ENCODE assay signal across 27 cellular contexts in the genomic region with DNA sequence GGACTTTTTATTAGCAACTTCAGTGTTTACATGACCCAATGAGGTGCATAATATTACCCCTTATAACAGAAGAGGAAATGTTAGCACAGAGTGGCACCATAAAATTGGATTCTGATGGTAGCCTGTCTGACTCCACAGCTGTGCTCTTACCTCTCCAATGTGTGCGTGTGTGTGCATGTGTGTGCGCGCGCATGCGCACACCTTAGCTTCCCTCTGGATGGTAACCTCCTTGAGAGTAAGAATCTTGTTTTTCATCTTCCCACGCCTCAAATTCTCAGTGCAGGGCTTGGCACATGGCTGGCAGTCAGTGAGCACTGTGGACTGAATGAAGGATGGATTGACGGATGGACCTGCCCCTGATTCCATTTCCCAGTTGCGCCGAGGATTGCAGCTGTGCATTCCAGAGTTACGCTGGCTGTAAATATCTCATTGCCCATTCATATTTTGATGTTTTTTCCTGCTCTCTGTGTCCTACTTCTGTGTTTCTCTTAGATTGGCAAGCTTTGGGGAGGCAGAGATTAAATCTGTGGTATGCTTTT.
"Had no signal": no experiment of that assay in that cellular context is flagged by ENCODE, and none has a peak within 500 bp of the region (broad histone marks: within the 10 kb centered on the region; RNA-seq: fewer than 3 reads in every experiment).

No MANE protein-coding gene starts in this region.

- H3K4me1 ChIP-seq: colonic mucosa, gastroesophageal sphincter, prostate gland, spleen, transverse colon, vagina had no signal

- H3K4me1 Mint-ChIP-seq: activated naive CD8-positive, alpha-beta T cell treated with anti-CD3 and anti-CD28 coated beads for 36 hours; immature natural killer cell had no signal

- ATAC-seq: activated T-cell treated with anti-CD3 and anti-CD28 coated beads, Interleukin-2, amount 50 U/mL, for 72 hours; body of pancreas; gastroesophageal sphincter; stimulated activated naive CD8-positive, alpha-beta T cell treated with anti-CD3 and anti-CD28 coated beads, Interleukin-15, Interleukin-2, amounts not matched to agents 100 U/mL and 50 U/mL, for 24 hours had no signal

- H3K27me3 ChIP-seq: adrenal gland, body of pancreas, colonic mucosa, gastroesophageal sphincter, ovary, spleen, testis, transverse colon, vagina had no signal

- DNase-seq: activated CD4-positive, alpha-beta T cell treated with anti-CD3 and anti-CD28 coated beads for 4 hours; activated CD4-positive, alpha-beta T cell treated with anti-CD3 and anti-CD28 coated beads, Interleukin-2, amount 50 U/mL, for 4 hours; activated naive CD4-positive, alpha-beta T cell; activated naive CD8-positive, alpha-beta T cell treated with anti-CD3 and anti-CD28 coated beads for 36 hours; activated T-cell treated with anti-CD3 and anti-CD28 coated beads for 4 hours; activated T-cell treated with anti-CD3 and anti-CD28 coated beads, Interleukin-2, amount 50 U/mL, for 72 hours; adrenal gland; aorta; body of pancreas; cerebellar nuclear complex; colonic mucosa; effector memory CD4-positive, alpha-beta T cell; erythroblast; hippocampal formation; immature natural killer cell; kidney; mesendoderm; ovary; spleen; stimulated activated naive CD8-positive, alpha-beta T cell treated with anti-CD3 and anti-CD28 coated beads, Interleukin-15, Interleukin-2, amounts not matched to agents 100 U/mL and 50 U/mL, for 24 hours; testis; transverse colon had no signal

- H3K4me3 Mint-ChIP-seq: activated naive CD8-positive, alpha-beta T cell treated with anti-CD3 and anti-CD28 coated beads for 36 hours; activated T-cell treated with anti-CD3 and anti-CD28 coated beads, Interleukin-2, amount 50 U/mL, for 72 hours; immature natural killer cell; nephron had no signal

- H3K36me3 Mint-ChIP-seq: activated naive CD8-positive, alpha-beta T cell treated with anti-CD3 and anti-CD28 coated beads for 36 hours; immature natural killer cell had no signal

- H3K9me3 Mint-ChIP-seq: activated naive CD8-positive, alpha-beta T cell treated with anti-CD3 and anti-CD28 coated beads for 36 hours; activated T-cell treated with anti-CD3 and anti-CD28 coated beads, Interleukin-2, amount 50 U/mL, for 72 hours; immature natural killer cell; nephron had no signal

- H3K4me3 ChIP-seq: adrenal gland, body of pancreas, colonic mucosa, gastroesophageal sphincter, lung, ovary, prostate gland, spleen, testis, transverse colon, vagina had no signal

- H3K36me3 ChIP-seq: adrenal gland, colonic mucosa, gastroesophageal sphincter, ovary, prostate gland, spleen, transverse colon, vagina had no signal

- H3K9me3 ChIP-seq: adrenal gland, body of pancreas, colonic mucosa, gastroesophageal sphincter, ovary, prostate gland, spleen, testis, transverse colon, vagina had no signal

- H3K27ac Mint-ChIP-seq: activated naive CD8-positive, alpha-beta T cell treated with anti-CD3 and anti-CD28 coated beads for 36 hours; activated T-cell treated with anti-CD3 and anti-CD28 coated beads, Interleukin-2, amount 50 U/mL, for 72 hours; immature natural killer cell had no signal

- H3K27ac ChIP-seq: body of pancreas, colonic mucosa, ovary, spleen, vagina had no signal
